17 cellular contexts compared by ENCODE assay signal in genomic region chr5:171432076-171432475, GRCh38. TPM values are rescaled to one million over a fixed set of nuclear protein-coding genes. Genes with fewer than 3 reads are reported as not detected.
"Had no signal": no experiment of that assay in that cellular context is flagged by ENCODE, and none has a peak within 500 bp of the region (broad histone marks: within the 10 kb centered on the region; RNA-seq: fewer than 3 reads in every experiment).

No MANE protein-coding gene starts in this region.

- ATAC-seq: foreskin keratinocyte; left cardiac atrium; naive thymus-derived CD4-positive, alpha-beta T cell; right lobe of liver; stimulated activated naive B cell treated with anti-CD40 and anti-IgM and Interleukin-4, amounts not matched to agents 10 μg/mL and 1 μg/mL and 100 μg/mL, for 72 hours; stimulated activated naive CD8-positive, alpha-beta T cell treated with anti-CD3 and anti-CD28 coated beads, Interleukin-15, amount 100 ng/mL, for 72 hours had no signal

- H3K36me3 ChIP-seq: left ventricle myocardium inferior, ovary, right lobe of liver, thoracic aorta had no signal

- H3K27me3 ChIP-seq: foreskin keratinocyte, hepatocyte, ovary, right lobe of liver had no signal

- H3K4me3 ChIP-seq: hepatocyte, left ventricle myocardium inferior, ovary, right lobe of liver, thoracic aorta had no signal

- H3K27ac ChIP-seq: foreskin keratinocyte, hepatocyte, ovary, right lobe of liver, thoracic aorta had no signal

- H3K9me3 ChIP-seq: left ventricle myocardium inferior, ovary, right lobe of liver, thoracic aorta had no signal

- DNase-seq: dermis blood vessel endothelial cell; erythroblast; foreskin keratinocyte; left cardiac atrium; left ventricle myocardium inferior; mesendoderm; naive thymus-derived CD4-positive, alpha-beta T cell; right lobe of liver; stimulated activated CD4-positive, alpha-beta T cell treated with anti-CD3 and anti-CD28 coated beads, Interleukin-2, amount 100 ng/mL, for 24 hours; stimulated activated CD4-positive, alpha-beta T cell treated with anti-CD3 and anti-CD28 coated beads, Interleukin-4, amount 100 ng/mL, for 4 hours; stimulated activated naive B cell treated with anti-CD40 and anti-IgM and Interleukin-4, amounts not matched to agents 10 μg/mL and 1 μg/mL and 100 μg/mL, for 72 hours; stimulated activated naive CD8-positive, alpha-beta T cell treated with anti-CD3 and anti-CD28 coated beads, Interleukin-15, amount 100 ng/mL, for 72 hours; trophoblast cell had no signal

- H3K4me1 ChIP-seq: foreskin keratinocyte, right lobe of liver had no signal

RNA-seq across cellular contexts. Expression of gene FGF18, which starts 12.6 kb away (rescaled TPM):
- total RNA-seq: dermis blood vessel endothelial cell, foreskin keratinocyte, lung microvascular endothelial cell had no signal
- polyA plus RNA-seq: foreskin keratinocyte; naive thymus-derived CD4-positive, alpha-beta T cell had no signal
